Comparison of ENCODE assay signal across 18 cellular contexts in the genomic region with DNA sequence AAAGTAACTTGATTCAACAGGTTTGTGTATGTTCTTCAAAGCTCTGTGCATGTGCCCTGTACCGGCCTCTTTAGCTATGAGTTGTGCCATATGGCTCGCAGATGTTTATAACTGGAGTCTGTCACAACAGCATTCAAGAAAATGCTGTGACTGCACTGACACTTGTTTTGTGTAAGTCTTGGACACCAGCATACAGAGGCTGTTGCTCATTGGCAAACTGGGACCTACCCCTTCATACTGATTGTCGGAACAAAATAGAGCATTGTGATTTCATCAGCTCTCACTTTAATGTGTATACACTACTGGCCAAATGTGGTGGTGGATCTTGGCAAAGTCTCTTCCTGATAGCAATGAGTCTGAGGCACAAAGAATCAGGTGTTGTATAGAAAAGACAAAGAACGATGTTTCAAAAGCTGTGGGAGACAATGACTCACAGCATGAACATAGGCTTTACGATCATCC.
DNase-seq lines count a peak whose midpoint lies in the region; ATAC-seq and TF ChIP-seq lines count a peak whose summit lies in the region.
"Had no signal": no experiment of that assay in that cellular context is flagged by ENCODE, and none has a peak within 500 bp of the region (broad histone marks: within the 10 kb centered on the region; RNA-seq: fewer than 3 reads in every experiment).

No MANE protein-coding gene starts in this region.

- no peak overlapping the region for H2BK120ac ChIP-seq in IMR-90 (ENCODE audit: low read depth, low read length)

- ATAC-seq in IMR-90 (ENCODE audit: low read depth) (peak; percentile 42), HG03457 (IDR thresholded peaks at IDR 0.05; ENCODE audit: unreplicated experiment) (no peak)
- ATAC-seq: pancreas had no signal

- POLR2A ChIA-PET in IMR-90 (lab: Charles Lee; ENCODE audit: unreplicated experiment), result no interaction called here

- intact Hi-C loops in IMR-90 (cut with micrococcal nuclease), result no loop called here
- intact Hi-C loops in activated CD4-positive, alpha-beta T cell treated with anti-CD3 and anti-CD28 coated beads, Interleukin-2, amount 10 ng/mL, durations not matched to agents 24 days and 14 days (cut with micrococcal nuclease), result no loop called here

- TF ChIP-seq RAD21 in IMR-90 (IDR thresholded peaks at IDR 0.05; ENCODE audit: low read length), result no peak

- no peak overlapping the region for H3K14ac ChIP-seq in IMR-90 (replicated peaks; ENCODE audit: low read depth, low read length)

- peaks cover 3% of the 10 kb centered on the region for H3K36me3 ChIP-seq in IMR-90 (ENCODE audit: control insufficient read depth, insufficient read depth, low read length)
- H3K36me3 ChIP-seq: pancreas, tibial artery had no signal

- CTCF ChIA-PET in IMR-90 (lab: Yijun Ruan, JAX), result interaction anchor here (0.5 to 1.0 kb wide), 2 partner anchors 38 to 46 kb away, joined by 3 read pairs; no protein-coding TSS in a partner anchor

- H3K4me3 Mint-ChIP-seq in activated CD4-positive, alpha-beta T cell treated with anti-CD3 and anti-CD28 coated beads, Interleukin-2, amount 10 ng/mL, durations not matched to agents 24 days and 14 days, result no peak overlapping the region
- H3K4me3 Mint-ChIP-seq: activated naive CD8-positive, alpha-beta T cell had no signal

- no peak overlapping the region for H4K91ac ChIP-seq in IMR-90 (ENCODE audit: insufficient read depth, low read depth, low read length)

- H2BK5ac ChIP-seq in IMR-90 (ENCODE audit: low read depth, low read length, poor library complexity, severe bottlenecking), result no peak overlapping the region

- H3K9me3 Mint-ChIP-seq in activated CD4-positive, alpha-beta T cell treated with anti-CD3 and anti-CD28 coated beads, Interleukin-2, amount 10 ng/mL, durations not matched to agents 24 days and 14 days, result no peaks in the 10 kb centered on the region

- peaks cover 4% of the 10 kb centered on the region for H3K27me3 Mint-ChIP-seq in activated CD4-positive, alpha-beta T cell treated with anti-CD3 and anti-CD28 coated beads, Interleukin-2, amount 10 ng/mL, durations not matched to agents 24 days and 14 days

- H3K27me3 ChIP-seq in IMR-90 (ENCODE audit: control insufficient read depth, insufficient read depth, low read length), result no peaks in the 10 kb centered on the region
- H3K27me3 ChIP-seq: pancreas, tibial artery had no signal

- no peaks in the 10 kb centered on the region for H4K20me1 ChIP-seq in IMR-90 (ENCODE audit: insufficient read depth, low read length)

- in situ Hi-C loops in IMR-90 (cut with MboI; ENCODE audit: low sequenced_read_pairs), result no loop called here

- H3K4me2 ChIP-seq in IMR-90 (ENCODE audit: low read depth, low read length), result no peak overlapping the region

- H3K4me3 ChIP-seq in IMR-90 (ENCODE audit: insufficient read depth, low read depth, low read length), result no peak overlapping the region
- H3K4me3 ChIP-seq: pancreas, tibial artery had no signal

- H3K9me3 ChIP-seq in IMR-90 (ENCODE audit: control insufficient read depth, insufficient read depth, low read length), result no peaks in the 10 kb centered on the region
- H3K9me3 ChIP-seq: pancreas, tibial artery had no signal

- H3K27ac ChIP-seq in IMR-90 (ENCODE audit: insufficient read depth, low read length), result no peak overlapping the region
- H3K27ac ChIP-seq: pancreas, tibial artery had no signal

- no peak overlapping the region for H2AFZ ChIP-seq in IMR-90 (replicated peaks; ENCODE audit: low read length, poor library complexity)

- H4K5ac ChIP-seq in IMR-90 (ENCODE audit: low read depth, low read length), result no peak overlapping the region

- no peak overlapping the region for H2AK9ac ChIP-seq in IMR-90 (replicated peaks; ENCODE audit: low read depth, low read length, poor library complexity)

- H4K8ac ChIP-seq in IMR-90 (ENCODE audit: low read depth in 2 of 2, low read length in 2 of 2), result no peak overlapping the region

- no peaks in the 10 kb centered on the region for H3K9me1 ChIP-seq in IMR-90 (ENCODE audit: insufficient read depth, low read length)

- 33% methylated on average over 1 of the region's 5 CpGs; no CpG with 5 or more reads in 1 of the 2 experiments for WGBS in IMR-90 (ENCODE audit: extremely low coverage in 2 of 2, insufficient read length in 1 of 2), 2 experiments

- no peak for TF ChIP-seq POLR2A in IMR-90 (IDR thresholded peaks at IDR 0.05; ENCODE audit: low read depth, low read length)

- H3K4me1 Mint-ChIP-seq in activated CD4-positive, alpha-beta T cell treated with anti-CD3 and anti-CD28 coated beads, Interleukin-2, amount 10 ng/mL, durations not matched to agents 24 days and 14 days, result peaks cover 19% of the 10 kb centered on the region

- H3K23ac ChIP-seq in IMR-90 (ENCODE audit: low read depth, low read length), result no peak overlapping the region

- no peak overlapping the region for H3K56ac ChIP-seq in IMR-90 (ENCODE audit: extremely low read depth, insufficient read depth, low read length)

- peaks cover 5% of the 10 kb centered on the region; the same call in 1 of the 2 replicates for H3K4me1 ChIP-seq in IMR-90 (ENCODE audit: control insufficient read depth, insufficient read depth, low read length)
- H3K4me1 ChIP-seq: pancreas had no signal

- no peak overlapping the region for H3K4ac ChIP-seq in IMR-90 (ENCODE audit: low read depth, low read length)

- H2BK20ac ChIP-seq in IMR-90 (ENCODE audit: low read depth, low read length), result no peak overlapping the region

- H2AK5ac ChIP-seq in IMR-90 (ENCODE audit: low read depth, low read length), result no peak overlapping the region

- no peak overlapping the region for H3K18ac ChIP-seq in IMR-90 (ENCODE audit: low read depth, low read length)

- no peak for TF ChIP-seq CTCF in IMR-90 (conservative IDR thresholded peaks at IDR 0.05; ENCODE audit: low read depth, low read length)

- no peaks in the 10 kb centered on the region for H3K79me1 ChIP-seq in IMR-90 (ENCODE audit: low read depth in 1 of 2, low read length in 2 of 2)

- no TSS peak for BruUV-seq in IMR-90 (replicated peaks; lab: Mats Ljungman, UMichigan)

- DNase-seq in EH (ENCODE audit: low read depth), result peak; percentile 27
- DNase-seq in IMR-90, result peak; percentile 68
- peak; percentile 28 for DNase-seq in astrocyte of the hippocampus (ENCODE audit: low read depth, low spot score)
- peak; percentile 51 for DNase-seq in medulla oblongata (ENCODE audit: extremely low spot score)
- DNase-seq in activated gamma-delta T cell (lab: John Stamatoyannopoulos, UW), result no peak
- DNase-seq in SHP77 (lab: John Stamatoyannopoulos, UW), result no peak
- DNase-seq in activated CD4-positive, alpha-beta T cell treated with anti-CD3 and anti-CD28 coated beads, Interleukin-2, amount 10 ng/mL, durations not matched to agents 24 days and 14 days, result no peak
- DNase-seq: activated CD4-positive, alpha-beta T cell treated with anti-CD3 and anti-CD28 coated beads, Interleukin-2, amount 50 U/mL, for 1 hour; activated T-cell treated with anti-CD3 and anti-CD28 coated beads, Interleukin-2, amount 50 U/mL, for 1 hour; central memory CD4-positive, alpha-beta T cell; DMS79 treated with DMSO at 0.1 percent for 48 hours; effector CD4-positive, alpha-beta T cell; foreskin melanocyte; NCI-H1092; pancreas; tibial artery had no signal

- peaks cover 11% of the 10 kb centered on the region for H3K36me3 Mint-ChIP-seq in activated CD4-positive, alpha-beta T cell treated with anti-CD3 and anti-CD28 coated beads, Interleukin-2, amount 10 ng/mL, durations not matched to agents 24 days and 14 days (ENCODE audit: low read depth)

- H3K27ac Mint-ChIP-seq in activated CD4-positive, alpha-beta T cell treated with anti-CD3 and anti-CD28 coated beads, Interleukin-2, amount 10 ng/mL, durations not matched to agents 24 days and 14 days, result no peak overlapping the region
- H3K27ac Mint-ChIP-seq: activated naive CD8-positive, alpha-beta T cell had no signal

- dilution Hi-C loops in IMR-90 (cut with HindIII; ENCODE audit: low sequenced_read_pairs, unreplicated experiment), result no loop called here

- H3K9ac ChIP-seq in IMR-90 (ENCODE audit: low read depth, low read length), result no peak overlapping the region

- H2BK15ac ChIP-seq in IMR-90 (ENCODE audit: low read depth, low read length), result no peak overlapping the region

TF ChIP-seq in IMR-90, 13 proteins besides CTCF, POLR2A, EP300 and RAD21:
- TF ChIP-seq CHD1 (IDR thresholded peaks at IDR 0.05; ENCODE audit: low read depth, low read length) (no peak), MXI1 (IDR thresholded peaks at IDR 0.05; ENCODE audit: borderline replicate concordance, low read depth, low read length) (no peak), RCOR1 (IDR thresholded peaks at IDR 0.05; ENCODE audit: insufficient replicate concordance, low read length) (no peak)

Comparison
In these comparisons a context has a peak if more than half of its experiments do, and no peak if none do; other contexts are left out.
1. DNase-seq: peak in EH (single experiment), IMR-90 (single experiment), astrocyte of the hippocampus (single experiment) and medulla oblongata (single experiment); none in activated gamma-delta T cell (single experiment), SHP77 (0 of 2) and activated CD4-positive, alpha-beta T cell treated with anti-CD3 and anti-CD28 coated beads, Interleukin-2, amount 10 ng/mL, durations not matched to agents 24 days and 14 days (single experiment).